1 cellular context compared by ENCODE assay signal in the genomic region with DNA sequence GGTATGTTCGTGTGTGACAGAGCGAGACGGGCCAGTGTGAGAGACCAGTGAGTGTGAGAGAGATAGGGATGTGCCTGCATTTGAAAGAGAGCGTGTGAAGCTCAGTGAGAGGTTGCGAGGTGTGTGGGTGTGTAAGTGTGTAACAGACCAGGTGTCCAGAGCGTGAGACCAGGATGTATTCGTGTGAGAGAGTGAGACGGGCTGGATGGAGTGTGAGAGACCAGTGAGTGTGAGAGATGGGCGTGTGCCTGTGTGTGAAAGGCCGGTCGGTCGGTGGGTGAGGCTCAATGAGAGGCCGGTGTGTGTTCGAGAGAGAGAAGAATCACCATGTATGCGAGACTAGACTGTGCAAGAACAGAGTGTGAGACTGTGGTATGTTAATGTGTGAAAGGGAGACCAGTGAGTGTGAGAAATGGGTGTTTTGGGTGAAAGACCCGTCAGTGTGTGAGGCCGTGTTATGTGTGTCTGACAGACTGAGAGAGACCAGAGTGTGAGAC.
TF ChIP-seq lines count a peak whose summit lies in the region.

No MANE protein-coding gene starts in this region.

TF ChIP-seq in endothelial cell of umbilical vein, 7 proteins besides CTCF, POLR2A, EP300 and RAD21 (continued from another document):
- TF ChIP-seq POLR2AphosphoS5 (IDR thresholded peaks at IDR 0.05; ENCODE audit: insufficient read depth, low read depth, low read length) (no peak), FOS (IDR thresholded peaks at IDR 0.05; ENCODE audit: borderline replicate concordance, insufficient read depth, low read length) (no peak), GATA2 (IDR thresholded peaks at IDR 0.05; ENCODE audit: insufficient read depth, insufficient read length, low read depth, low read length) (no peak), JUN (IDR thresholded peaks at IDR 0.05; ENCODE audit: borderline replicate concordance, insufficient read depth, insufficient read length, low read depth) (no peak)
